11 cellular contexts compared by ENCODE assay signal in the genomic region with DNA sequence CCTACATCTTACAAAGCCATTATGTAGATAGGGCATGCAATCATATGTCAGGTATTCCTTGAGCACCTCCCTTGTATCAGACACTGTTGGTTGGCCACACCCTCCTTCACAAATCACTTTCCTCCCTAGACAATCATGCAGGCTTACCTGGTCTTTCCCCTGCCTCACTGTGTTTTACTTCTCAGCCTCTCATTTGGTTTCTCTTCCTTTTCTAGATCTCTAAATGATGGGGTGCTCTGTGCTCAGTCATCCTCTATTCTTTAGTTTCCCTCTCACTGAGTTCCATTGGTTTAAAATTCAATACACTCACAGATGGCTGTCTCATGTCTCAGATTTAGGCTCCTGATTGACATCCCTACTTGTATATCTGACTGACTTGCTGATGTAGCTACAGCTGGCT. TPM values are rescaled to one million over a fixed set of nuclear protein-coding genes. Genes with fewer than 3 reads are reported as not detected.
DNase-seq lines count a peak whose midpoint lies in the region; ATAC-seq and TF ChIP-seq lines count a peak whose summit lies in the region.
"Had no signal": no experiment of that assay in that cellular context is flagged by ENCODE, and none has a peak within 500 bp of the region (broad histone marks: within the 10 kb centered on the region; RNA-seq: fewer than 3 reads in every experiment).

No MANE protein-coding gene starts in this region.

- DNase-seq in epithelial cell of esophagus (ENCODE audit: low read depth) (peak; percentile 23), immature natural killer cell (no peak), foreskin fibroblast (no peak), iPS-NIHi7 (ENCODE audit: extremely low spot score) (no peak)
- DNase-seq: amygdala, DMS53, NCI-H1092, testis had no signal

- no peak for TF ChIP-seq CTCF in epithelial cell of esophagus (IDR thresholded peaks at IDR 0.05; ENCODE audit: insufficient read depth, low read depth, low read length, missing control alignments)
- TF ChIP-seq CTCF in foreskin fibroblast (IDR thresholded peaks at IDR 0.05; ENCODE audit: low read depth, low read length) = no peak

- H3K4me3 Mint-ChIP-seq in immature natural killer cell = no peak overlapping the region

- no peaks in the 10 kb centered on the region for H3K4me1 Mint-ChIP-seq in immature natural killer cell

- H3K27ac Mint-ChIP-seq in immature natural killer cell = no peak overlapping the region

- no peaks in the 10 kb centered on the region for H3K36me3 Mint-ChIP-seq in immature natural killer cell

- no peaks in the 10 kb centered on the region for H3K9me3 Mint-ChIP-seq in immature natural killer cell

- ATAC-seq in GM18868 (IDR thresholded peaks at IDR 0.05; ENCODE audit: unreplicated experiment) = peak; percentile 95
- ATAC-seq in GM21381 (IDR thresholded peaks at IDR 0.05; ENCODE audit: unreplicated experiment) = peak; percentile 96
- peak; percentile 79 for ATAC-seq in HG03060 (IDR thresholded peaks at IDR 0.05; ENCODE audit: low read depth, unreplicated experiment)

- no peak overlapping the region for H3K4me3 ChIP-seq in epithelial cell of esophagus (ENCODE audit: low read length)
- H3K4me3 ChIP-seq in foreskin fibroblast (ENCODE audit: low read depth in 1 of 2, low read length in 2 of 2) = no peak overlapping the region
- H3K4me3 ChIP-seq: testis had no signal

- H3K27me3 Mint-ChIP-seq in immature natural killer cell (ENCODE audit: low read depth in 3 of 3) = no peaks in the 10 kb centered on the region

RNA-seq across cellular contexts. Expression of a gene that starts 31.4 kb away (rescaled TPM):
- 1 to 10 TPM in 2 of 3 donors, not detected in 1; 2.1 to 2.4 TPM for polyA plus RNA-seq in immature natural killer cell
